24 cellular contexts compared by ENCODE assay signal in the genomic region with DNA sequence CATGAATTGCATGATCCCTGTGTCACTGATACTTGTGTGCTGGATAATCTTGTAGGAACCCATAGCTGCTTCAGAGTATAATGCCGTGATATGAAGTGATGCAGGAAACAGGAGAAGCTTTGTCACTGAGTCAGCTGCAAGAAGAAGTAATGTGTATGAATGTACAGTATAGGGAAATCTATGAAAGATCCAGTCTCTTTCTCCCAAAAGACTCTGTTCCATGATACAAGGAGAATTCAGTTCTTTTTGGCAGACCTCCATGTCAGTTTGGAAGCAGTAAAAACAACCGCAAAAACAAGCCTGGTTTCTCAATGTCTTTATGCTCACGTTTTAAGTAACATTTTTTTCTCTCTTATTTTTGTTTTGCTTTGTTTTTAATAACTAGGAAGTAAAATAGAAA. TPM values are rescaled to one million over a fixed set of nuclear protein-coding genes. Genes with fewer than 3 reads are reported as not detected.
"Had no signal": no experiment of that assay in that cellular context is flagged by ENCODE, and none has a peak within 500 bp of the region (broad histone marks: within the 10 kb centered on the region; RNA-seq: fewer than 3 reads in every experiment).

No MANE protein-coding gene starts in this region.

- H3K4me3 ChIP-seq: coronary artery, pancreas, psoas muscle, sigmoid colon, smooth muscle cell, testis, transverse colon had no signal

- ATAC-seq: activated CD4-positive, alpha-beta T cell treated with anti-CD3 and anti-CD28 coated beads for 36 hours; activated CD8-positive, alpha-beta memory T cell treated with anti-CD3 and anti-CD28 coated beads, Interleukin-2, amount 10 ng/mL, durations not matched to agents 7 days and 5 days; activated CD8-positive, alpha-beta T cell treated with anti-CD3 and anti-CD28 coated beads, Interleukin-2, amount 10 ng/mL, durations not matched to agents 7 days and 5 days; activated naive CD8-positive, alpha-beta T cell treated with anti-CD3 and anti-CD28 coated beads, Interleukin-2, amount 50 U/mL, for 24 hours; effector memory CD8-positive, alpha-beta T cell; foreskin keratinocyte; left ventricle myocardium superior; naive thymus-derived CD4-positive, alpha-beta T cell; pancreas; psoas muscle had no signal

- DNase-seq: activated CD4-positive, alpha-beta T cell treated with anti-CD3 and anti-CD28 coated beads for 36 hours; activated CD4-positive, CD25-positive, alpha-beta regulatory T cell; activated CD8-positive, alpha-beta memory T cell treated with anti-CD3 and anti-CD28 coated beads, Interleukin-2, amount 10 ng/mL, durations not matched to agents 7 days and 5 days; activated CD8-positive, alpha-beta T cell treated with anti-CD3 and anti-CD28 coated beads, Interleukin-2, amount 10 ng/mL, durations not matched to agents 7 days and 5 days; activated naive CD8-positive, alpha-beta T cell treated with anti-CD3 and anti-CD28 coated beads, Interleukin-2, amount 50 U/mL, for 24 hours; activated T-cell treated with anti-CD3 and anti-CD28 coated beads, Interleukin-2, amount 50 U/mL, for 48 hours; effector memory CD8-positive, alpha-beta T cell; erythroblast; foreskin keratinocyte; islet precursor cell; left ventricle myocardium superior; naive thymus-derived CD4-positive, alpha-beta T cell; nucleus accumbens; pancreas; psoas muscle; sigmoid colon; stimulated activated CD4-positive, alpha-beta T cell treated with anti-CD3 and anti-CD28 coated beads, Interleukin-1b, Interleukin-23, amount 100 ng/mL, for 48 hours; stimulated activated naive CD4-positive, alpha-beta T cell; testis; transverse colon had no signal

- H3K36me3 ChIP-seq: pancreas, sigmoid colon, transverse colon had no signal

- H3K27me3 ChIP-seq: foreskin keratinocyte, pancreas, sigmoid colon, testis, transverse colon had no signal

- H3K27ac ChIP-seq: coronary artery, foreskin keratinocyte, pancreas, psoas muscle, sigmoid colon, testis, transverse colon had no signal

RNA-seq across cellular contexts. Expression of gene PCDH17, which starts 33.9 kb away (rescaled TPM):
- total RNA-seq: activated CD4-positive, alpha-beta T cell treated with anti-CD3 and anti-CD28 coated beads for 36 hours; activated CD8-positive, alpha-beta memory T cell treated with anti-CD3 and anti-CD28 coated beads, Interleukin-2, amount 10 ng/mL, durations not matched to agents 7 days and 5 days; activated CD8-positive, alpha-beta T cell treated with anti-CD3 and anti-CD28 coated beads, Interleukin-2, amount 10 ng/mL, durations not matched to agents 7 days and 5 days; activated T-helper 2 cell treated with anti-CD3 and anti-CD28 coated beads, Interferon-gamma antibody, Interleukin-2, Interleukin-4, amounts not matched to agents 10 μg/mL and 5 μg/mL and 100 μg/mL, durations not matched to agents 14 hours and 24 hours and 36 hours; foreskin keratinocyte; naive thymus-derived CD4-positive, alpha-beta T cell; T-helper 1 cell treated with Interleukin-12 subunit alpha and Interleukin-12 subunit beta and Interleukin-4 antibody, amounts not matched to agents 30 ng/mL and 1 ng/mL, for 36 hours had no signal
